ENCODE assay signal across 26 cellular contexts in genomic region chr22:43432883-43433415, GRCh38. TPM values are rescaled to one million over a fixed set of nuclear protein-coding genes. Genes with fewer than 3 reads are reported as not detected.
"Had no signal": no experiment of that assay in that cellular context is flagged by ENCODE, and none has a peak within 500 bp of the region (broad histone marks: within the 10 kb centered on the region; RNA-seq: fewer than 3 reads in every experiment).

No MANE protein-coding gene starts in this region.

- H3K27me3 ChIP-seq: right lobe of liver, testis had no signal

- H3K9ac ChIP-seq: parathyroid adenoma had no signal

- H3K36me3 ChIP-seq: gastrocnemius medialis, left ventricle myocardium inferior, right lobe of liver, tibial nerve had no signal

- ATAC-seq: esophagus mucosa; gastrocnemius medialis; left cardiac atrium; natural killer cell treated with Interleukin-12 subunit alpha and Interleukin-12 subunit beta and Interleukin-15 and Interleukin-18, amount 100 ng/mL, for 72 hours; psoas muscle; right lobe of liver; stimulated activated naive CD8-positive, alpha-beta T cell treated with anti-CD3 and anti-CD28 coated beads, Interleukin-15, Interleukin-2, amounts not matched to agents 100 U/mL and 50 U/mL, for 24 hours had no signal

- H3K4me1 ChIP-seq: gastrocnemius medialis, left ventricle myocardium inferior, parathyroid adenoma, psoas muscle, testis, tibial nerve had no signal

- DNase-seq: caudate nucleus; effector CD8-positive, alpha-beta T cell; gastrocnemius medialis; glutamatergic neuron; left cardiac atrium; left ventricle myocardium inferior; mesenchymal stem cell; midbrain; occipital lobe; retina; stimulated activated CD4-positive, alpha-beta T cell treated with anti-CD3 and anti-CD28 coated beads, Interleukin-2, amount 100 ng/mL, for 48 hours; stimulated activated naive CD8-positive, alpha-beta T cell treated with anti-CD3 and anti-CD28 coated beads, Interleukin-15, Interleukin-2, amounts not matched to agents 100 U/mL and 50 U/mL, for 24 hours; testis had no signal

- H3K9me3 ChIP-seq: gastrocnemius medialis, left ventricle myocardium inferior, psoas muscle, right lobe of liver, testis, tibial nerve had no signal

- H3K27ac ChIP-seq: coronary artery, gastrocnemius medialis, left ventricle myocardium inferior, parathyroid adenoma, psoas muscle, right lobe of liver, testis, tibial nerve had no signal

- FAIRE-seq: endometrium, keratinocyte had no signal

- H3K4me3 ChIP-seq: coronary artery, gastrocnemius medialis, left ventricle myocardium inferior, lung, psoas muscle, right lobe of liver, skin epidermis, testis, tibial nerve had no signal

RNA-seq across cellular contexts. Expression of gene MPPED1, which starts 21.1 kb away (rescaled TPM):
- total RNA-seq: dermis microvascular lymphatic vessel endothelial cell; esophagus mucosa; fibroblast of villous mesenchyme; gastrocnemius medialis; left ventricle myocardium inferior; natural killer cell treated with Interleukin-12 subunit alpha and Interleukin-12 subunit beta and Interleukin-15 and Interleukin-18, amount 100 ng/mL, for 72 hours; psoas muscle had no signal
- polyA plus RNA-seq: keratinocyte had no signal
